8 cellular contexts compared by ENCODE assay signal in the genomic region with DNA sequence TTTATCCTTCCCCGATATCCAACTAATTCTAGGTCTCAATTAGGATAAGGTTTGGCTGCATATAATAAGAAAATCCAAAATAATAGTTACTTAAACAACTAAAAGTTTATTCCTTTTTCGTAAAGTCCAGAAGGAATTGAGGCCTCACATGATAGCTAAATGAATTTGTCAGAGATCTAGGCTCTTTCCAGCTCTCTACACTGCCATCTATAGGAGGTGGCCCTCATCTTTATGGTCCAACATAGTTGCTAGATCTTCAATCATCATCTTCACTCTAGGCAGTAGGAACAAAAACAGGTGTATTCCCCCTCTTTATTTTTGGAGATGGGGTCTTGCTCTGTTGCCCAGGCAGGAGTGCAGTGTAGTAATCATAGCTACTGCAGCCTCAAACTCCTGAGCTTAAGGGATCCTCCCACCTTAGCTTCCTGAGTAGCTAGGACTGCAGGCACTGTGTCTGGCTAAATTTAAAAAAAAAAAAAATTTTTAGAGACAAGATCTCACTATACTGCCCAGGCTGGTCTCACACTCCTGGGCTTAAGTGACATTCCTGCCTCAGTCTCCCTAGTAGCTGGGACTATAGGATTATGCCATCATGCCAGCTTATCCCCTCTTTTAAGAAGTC. TPM values are rescaled to one million over a fixed set of nuclear protein-coding genes. Genes with fewer than 3 reads are reported as not detected.
DNase-seq lines count a peak whose midpoint lies in the region; ATAC-seq and TF ChIP-seq lines count a peak whose summit lies in the region.

No MANE protein-coding gene starts in this region.

- TF ChIP-seq CTCF in HCT116 (IDR thresholded peaks at IDR 0.05 in 2 of 3, conservative IDR thresholded peaks at IDR 0.05 in 1 of 3; ENCODE audit: borderline replicate concordance in 1 of 3, insufficient read depth in 1 of 3, low read depth in 2 of 3, low read length in 2 of 3) (peak; percentile 27 to 69 (median 52); a peak in 4 of 6 replicates), fibroblast of pulmonary artery (IDR thresholded peaks at IDR 0.05; ENCODE audit: low read length, missing control alignments) (peak; percentile 82), spleen (IDR thresholded peaks at IDR 0.05 in 8 of 11, conservative IDR thresholded peaks at IDR 0.05 in 3 of 11) (peak in 7 of 11 experiments; percentile 31 to 61 (median 45))

- POLR2A ChIA-PET in HCT116 (lab: Charles Lee) = interaction anchor here (1.0 kb wide), 2 partner anchors 37 to 46 kb away, joined by 3 to 5 read pairs; a partner anchor contains a TSS

- no peak overlapping the region for H3K9ac ChIP-seq in HCT116 (ENCODE audit: low read length)

- DNase-seq in NCI-H510A treated with DMSO at 0.1 percent for 48 hours (lab: John Stamatoyannopoulos, UW) = peak; percentile 24
- DNase-seq in NCI-H510A (lab: John Stamatoyannopoulos, UW) = no peak
- DNase-seq in HCT116 (ENCODE audit: low read depth, low spot score) = peak; percentile 16
- DNase-seq in RPMI7951 (ENCODE audit: low read depth) = peak; percentile 30
- DNase-seq in fibroblast of pulmonary artery (ENCODE audit: low read depth) = peak; percentile 64
- DNase-seq in spleen = no peak
- DNase-seq in activated CD4-positive, CD25-positive, alpha-beta regulatory T cell treated with anti-CD3 and anti-CD28 coated beads, Interleukin-2, amount 50 U/mL, for 72 hours = no peak

- TF ChIP-seq RAD21 in HCT116 (IDR thresholded peaks at IDR 0.05; ENCODE audit: low read depth) = peak; percentile 51

- BruUV-seq in HCT116 (replicated peaks; lab: Mats Ljungman, UMichigan) = no TSS peak

- no peaks in the 10 kb centered on the region for H3K79me2 ChIP-seq in HCT116 (ENCODE audit: insufficient read depth, low read length)

- RAD21 ChIA-PET in HCT116 (lab: Charles Lee; ENCODE audit: low non-redundant PET in 1 of 2, low total read pairs in 2 of 2, uncharacterized antibody in 2 of 2, unreplicated experiment in 2 of 2) = interaction anchor here in 1 of 2 experiments (1.5 kb wide), 1 partner anchor 114 kb away, joined by 6 read pairs; no protein-coding TSS in a partner anchor

- H3K36me3 ChIP-seq in HCT116 (ENCODE audit: control insufficient read depth in 1 of 2, insufficient read depth in 2 of 2, low read length in 2 of 2) (no peaks in the 10 kb centered on the region), spleen (peaks cover 0 to 8% (median 0%) of the 10 kb centered on the region in 6 donors)

- no peak overlapping the region for H3K4me2 ChIP-seq in HCT116 (ENCODE audit: low read length)

- ATAC-seq in HCT116 (peak; percentile 88), HG02938 (IDR thresholded peaks at IDR 0.05; ENCODE audit: unreplicated experiment) (no peak)

- CTCF ChIA-PET in HCT116 (lab: Charles Lee) = interaction anchor here (0.6 to 1.4 kb wide), 14 partner anchors 8 to 168 kb away, joined by 3 to 7 read pairs (median 4); no protein-coding TSS in a partner anchor

- H3K9me3 ChIP-seq in HCT116 (ENCODE audit: control insufficient read depth in 1 of 2, insufficient read depth in 1 of 2, low read depth in 1 of 2, low read length in 2 of 2) = no peaks in the 10 kb centered on the region
- H3K9me3 ChIP-seq in spleen = no peaks in the 10 kb centered on the region

- H3K4me1 ChIP-seq in HCT116 (ENCODE audit: control insufficient read depth in 1 of 2, insufficient read depth in 2 of 2, low read length in 2 of 2) (no peaks in the 10 kb centered on the region), spleen (no peaks in the 10 kb centered on the region)

- H3K9me2 ChIP-seq in HCT116 (ENCODE audit: insufficient read depth) = no peaks in the 10 kb centered on the region

- no peaks in the 10 kb centered on the region for H3K27me3 ChIP-seq in HCT116 (ENCODE audit: insufficient read depth, low read length)
- H3K27me3 ChIP-seq in spleen (replicated peaks in 1 of 7) = no peaks in the 10 kb centered on the region

- intact Hi-C loops in HCT116 (cut with micrococcal nuclease) (no loop called here), spleen (cut with DNase I; ENCODE audit: low total_unique reads) (loop anchor here (10.0 kb wide), 1 partner anchor 100 kb away; no protein-coding TSS in a partner anchor)

- no peak overlapping the region for H2AFZ ChIP-seq in HCT116 (ENCODE audit: low read depth, low read length, poor library complexity, severe bottlenecking)

- 62 to 77% (median 66%) methylated on average over 2 of the region's 2 CpGs for WGBS in spleen, 5 donors

- TF ChIP-seq POLR2A in HCT116 (IDR thresholded peaks at IDR 0.05; ENCODE audit: borderline replicate concordance, extremely low read depth, insufficient read depth, insufficient read length) (no peak), spleen (IDR thresholded peaks at IDR 0.05) (no peak)

- no peaks in the 10 kb centered on the region for H4K20me1 ChIP-seq in HCT116 (ENCODE audit: insufficient read depth)

- H3K4me3 ChIP-seq in HCT116 (replicated peaks in 1 of 2; ENCODE audit: low read depth in 1 of 2, low read length in 2 of 2) (no peak overlapping the region), fibroblast of pulmonary artery (replicated peaks; ENCODE audit: low read depth, low read length) (no peak overlapping the region), spleen (no peak overlapping the region)

- H3K27ac ChIP-seq in HCT116 (ENCODE audit: low read depth, low read length) = no peak overlapping the region
- H3K27ac ChIP-seq in spleen = no peak overlapping the region

TF ChIP-seq in HCT116, 20 proteins besides CTCF, POLR2A, EP300 and RAD21:
- no peak for TF ChIP-seq EZH2phosphoT487 (IDR thresholded peaks at IDR 0.05; ENCODE audit: borderline replicate concordance)

RNA-seq across cellular contexts. Expression of a gene that starts 46.5 kb away (rescaled TPM):
- total RNA-seq in HCT116 (2021; ENCODE audit: unreplicated experiment) (38.0 TPM), spleen (10 to 100 TPM; 24.7 to 44.9 (median 30.6) TPM)
- polyA plus RNA-seq in HCT116 (2012) = 19.7 and 20.2 TPM in 2 replicates
- 13.5 and 16.5 TPM in 2 replicates for total RNA-seq in RPMI7951 (2014; rRNA removed; shearing (Covaris generic))
- polyA plus RNA-seq in spleen = 10 to 100 TPM; 18.7 to 19.5 (median 19.4) TPM

Comparison
In these comparisons a context has a peak if more than half of its experiments do, and no peak if none do; other contexts are left out.
1. DNase-seq: peak in NCI-H510A treated with DMSO at 0.1 percent for 48 hours (single experiment), HCT116 (single experiment), RPMI7951 (single experiment) and fibroblast of pulmonary artery (single experiment); none in NCI-H510A (single experiment), spleen (single experiment) and activated CD4-positive, CD25-positive, alpha-beta regulatory T cell treated with anti-CD3 and anti-CD28 coated beads, Interleukin-2, amount 50 U/mL, for 72 hours (single experiment).
2. Peak in every context shown above with its lines, with median percentiles within 50 percentile points of each other: CTCF ChIP-seq.